15 cellular contexts compared by ENCODE assay signal in the genomic region with DNA sequence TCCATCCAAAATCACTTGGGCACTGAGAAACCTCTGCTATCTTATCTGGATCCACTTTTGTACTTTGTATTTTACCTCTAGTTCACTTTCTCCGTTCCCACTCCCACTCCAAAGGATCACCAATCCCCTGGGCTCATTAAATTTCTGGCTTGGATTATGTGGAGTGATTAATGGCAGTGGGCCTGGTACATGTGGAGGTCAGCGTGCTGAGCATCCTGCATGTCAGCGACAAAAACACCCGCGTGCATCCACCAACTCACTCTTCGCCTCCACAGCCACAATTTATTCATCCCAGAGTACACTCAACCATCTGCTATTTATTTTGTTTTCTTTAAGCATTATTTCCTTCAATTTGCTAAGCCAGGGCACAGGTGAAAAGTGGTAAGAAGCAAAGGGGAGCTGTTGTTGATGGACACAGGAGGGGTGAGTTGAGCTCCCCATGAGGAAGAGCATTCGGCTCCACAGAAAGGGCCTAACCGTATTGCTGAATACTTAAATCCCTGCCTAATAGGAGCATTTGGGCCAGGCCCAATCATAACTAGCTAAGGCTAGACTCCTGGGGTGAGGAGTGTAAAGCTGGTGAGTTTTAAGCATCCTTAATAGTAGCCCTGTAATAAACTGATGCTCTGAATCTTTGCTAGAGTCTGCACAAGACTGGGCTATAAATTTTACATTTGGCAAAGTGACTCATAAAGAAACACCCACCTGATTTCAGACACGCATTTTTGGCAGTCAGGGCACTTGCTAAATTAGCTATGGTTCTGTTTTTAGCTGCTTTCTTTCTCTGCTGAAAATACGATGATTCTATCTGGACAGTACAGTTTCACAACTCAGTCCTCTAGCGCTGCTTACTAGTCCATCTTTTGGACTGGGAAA.
DNase-seq lines count a peak whose midpoint lies in the region; ATAC-seq and TF ChIP-seq lines count a peak whose summit lies in the region.
"Had no signal": no experiment of that assay in that cellular context is flagged by ENCODE, and none has a peak within 500 bp of the region (broad histone marks: within the 10 kb centered on the region; RNA-seq: fewer than 3 reads in every experiment).

No MANE protein-coding gene starts in this region.

- H2AFZ ChIP-seq in mammary epithelial cell (ENCODE audit: low read depth, low read length) (peak overlapping the region; percentile 34), trophoblast cell (ENCODE audit: insufficient read depth, low read length, poor library complexity) (no peak overlapping the region)

- H3K4me2 ChIP-seq in mammary epithelial cell (ENCODE audit: insufficient read depth, low read depth, low read length) (no peak overlapping the region), trophoblast cell (ENCODE audit: low read length) (no peak overlapping the region)

- CTCF ChIA-PET in mammary epithelial cell (lab: Charles Lee; ENCODE audit: low non-redundant PET) = no interaction called here
- CTCF ChIA-PET in activated naive CD4-positive, alpha-beta T cell treated with anti-CD3 and anti-CD28 coated beads, Interleukin-2, amount 10 ng/mL, durations not matched to agents 7 days and 5 days (lab: Charles Lee) = no interaction called here

- H3K9me3 Mint-ChIP-seq in activated naive CD4-positive, alpha-beta T cell treated with anti-CD3 and anti-CD28 coated beads, Interleukin-2, amount 10 ng/mL, durations not matched to agents 7 days and 5 days = peaks cover 4% of the 10 kb centered on the region

- H3K4me3 Mint-ChIP-seq in activated naive CD4-positive, alpha-beta T cell treated with anti-CD3 and anti-CD28 coated beads, Interleukin-2, amount 10 ng/mL, durations not matched to agents 7 days and 5 days = no peak overlapping the region
- H3K4me3 Mint-ChIP-seq: activated T-cell treated with anti-CD3 and anti-CD28 coated beads, Interleukin-2, amount 50 U/mL, for 4 hours; central memory CD8-positive, alpha-beta T cell had no signal

- H2BK120ac ChIP-seq in trophoblast cell (ENCODE audit: insufficient read depth, low read length, poor library complexity) = no peak overlapping the region

- in situ Hi-C loops in mammary epithelial cell (cut with MboI; ENCODE audit: low sequenced_read_pairs in 2 of 2) = no loop called here

- no peaks in the 10 kb centered on the region for H3K27me3 Mint-ChIP-seq in activated naive CD4-positive, alpha-beta T cell treated with anti-CD3 and anti-CD28 coated beads, Interleukin-2, amount 10 ng/mL, durations not matched to agents 7 days and 5 days
- H3K27me3 Mint-ChIP-seq: central memory CD8-positive, alpha-beta T cell had no signal

- no peaks in the 10 kb centered on the region for H3K79me1 ChIP-seq in trophoblast cell (ENCODE audit: low read length)

- no peak for TF ChIP-seq CTCF in GM12864 (IDR thresholded peaks at IDR 0.05; ENCODE audit: low read depth, low read length, missing control alignments)
- TF ChIP-seq CTCF in mammary epithelial cell (conservative IDR thresholded peaks at IDR 0.05 in 1 of 2, IDR thresholded peaks at IDR 0.05 in 1 of 2; ENCODE audit: extremely low read depth in 1 of 2, insufficient read depth in 1 of 2, low read depth in 1 of 2, low read length in 2 of 2) = no peak

- peak; percentile 81 for ATAC-seq in HG03280 (IDR thresholded peaks at IDR 0.05; ENCODE audit: unreplicated experiment)
- ATAC-seq: activated T-cell treated with anti-CD3 and anti-CD28 coated beads, Interleukin-2, amount 50 U/mL, for 4 hours; Panc1 had no signal

- H4K12ac ChIP-seq in trophoblast cell (ENCODE audit: low read depth, low read length) = no peak overlapping the region

- H3K4me1 Mint-ChIP-seq in activated naive CD4-positive, alpha-beta T cell treated with anti-CD3 and anti-CD28 coated beads, Interleukin-2, amount 10 ng/mL, durations not matched to agents 7 days and 5 days = no peaks in the 10 kb centered on the region
- H3K4me1 Mint-ChIP-seq: central memory CD8-positive, alpha-beta T cell had no signal

- no TSS peak for BruUV-seq in mammary epithelial cell (replicated peaks; lab: Mats Ljungman, UMichigan)

- no peak overlapping the region for H3K27ac ChIP-seq in mammary epithelial cell (ENCODE audit: insufficient read depth, low read depth, low read length)
- no peak overlapping the region for H3K27ac ChIP-seq in trophoblast cell (ENCODE audit: low read depth, low read length)
- H3K27ac ChIP-seq: gastrocnemius medialis, suprapubic skin had no signal

- H3K36me3 ChIP-seq in mammary epithelial cell (ENCODE audit: insufficient read depth, low read length) (no peaks in the 10 kb centered on the region), trophoblast cell (ENCODE audit: control insufficient read depth in 1 of 2, insufficient read depth in 2 of 2, low read length in 2 of 2) (no peaks in the 10 kb centered on the region)
- H3K36me3 ChIP-seq: gastrocnemius medialis, suprapubic skin had no signal

- H3K18ac ChIP-seq in trophoblast cell (ENCODE audit: low read length) = no peak overlapping the region

- DNase-seq in GM12864 (ENCODE audit: low read depth) (peak; percentile 4), mammary epithelial cell (peak; percentile 16), trophoblast cell (no peak), OCI-M2 (lab: John Stamatoyannopoulos, UW; ENCODE audit: unreplicated experiment) (no peak)
- no peak for DNase-seq in activated naive CD4-positive, alpha-beta T cell treated with anti-CD3 and anti-CD28 coated beads, Interleukin-2, amount 10 ng/mL, durations not matched to agents 7 days and 5 days
- DNase-seq in activated T-cell treated with anti-CD3 and anti-CD28 coated beads, Interleukin-2, amount 50 U/mL, for 1 hour = no peak
- no peak for DNase-seq in activated CD4-positive, alpha-beta T cell treated with anti-CD3 and anti-CD28 coated beads for 1 hour
- DNase-seq: activated T-cell treated with anti-CD3 and anti-CD28 coated beads, Interleukin-2, amount 50 U/mL, for 4 hours; DMS79; gastrocnemius medialis; H7 had no signal

- H3K9me3 ChIP-seq in mammary epithelial cell (replicated peaks; ENCODE audit: insufficient read depth, low read length) (no peaks in the 10 kb centered on the region), trophoblast cell (ENCODE audit: insufficient read depth, low read depth, low read length) (no peaks in the 10 kb centered on the region)
- H3K9me3 ChIP-seq: gastrocnemius medialis, suprapubic skin had no signal

- H2BK5ac ChIP-seq in trophoblast cell (ENCODE audit: low read depth, low read length, poor library complexity) = no peak overlapping the region

- H4K8ac ChIP-seq in trophoblast cell (ENCODE audit: low read depth, low read length) = no peak overlapping the region

- no peak overlapping the region for H3K4ac ChIP-seq in trophoblast cell (ENCODE audit: low read depth, low read length)

- H3K9ac ChIP-seq in mammary epithelial cell (ENCODE audit: insufficient read depth, low read length) (no peak overlapping the region), trophoblast cell (ENCODE audit: low read length) (peak overlapping the region; percentile 59)

- H3K27ac Mint-ChIP-seq in activated naive CD4-positive, alpha-beta T cell treated with anti-CD3 and anti-CD28 coated beads, Interleukin-2, amount 10 ng/mL, durations not matched to agents 7 days and 5 days = no peak overlapping the region

- H3K79me2 ChIP-seq in mammary epithelial cell (ENCODE audit: insufficient read depth, low read length) (no peaks in the 10 kb centered on the region), trophoblast cell (ENCODE audit: control insufficient read depth, insufficient read depth, low read length, poor library complexity) (no peaks in the 10 kb centered on the region)

- H3K14ac ChIP-seq in trophoblast cell (ENCODE audit: low read length) = no peak overlapping the region

- intact Hi-C loops in mammary epithelial cell (cut with micrococcal nuclease) = no loop called here

- no peaks in the 10 kb centered on the region for H3K27me3 ChIP-seq in mammary epithelial cell (ENCODE audit: insufficient read depth, low read length)
- H3K27me3 ChIP-seq in trophoblast cell (ENCODE audit: insufficient read depth, low read length) = no peaks in the 10 kb centered on the region
- H3K27me3 ChIP-seq: gastrocnemius medialis, suprapubic skin had no signal

- no peak overlapping the region for H3K23ac ChIP-seq in trophoblast cell (ENCODE audit: low read length)

- H2AK5ac ChIP-seq in trophoblast cell (ENCODE audit: low read length) = no peak overlapping the region

- dilution Hi-C loops in mammary epithelial cell (cut with HindIII; ENCODE audit: low sequenced_read_pairs) = no loop called here

- H4K91ac ChIP-seq in trophoblast cell (ENCODE audit: low read depth, low read length) = no peak overlapping the region

- H2BK12ac ChIP-seq in trophoblast cell (ENCODE audit: low read length) = no peak overlapping the region

- no peaks in the 10 kb centered on the region for H4K20me1 ChIP-seq in mammary epithelial cell (ENCODE audit: insufficient read depth, low read length)

- WGBS in mammary epithelial cell (ENCODE audit: low coverage, missing lambda C conversion rate) = 58% methylated on average over 9 of the region's 11 CpGs
- no CpG with 5 or more reads among the region's 11 CpGs for WGBS in trophoblast cell (ENCODE audit: extremely low coverage, insufficient coverage, insufficient read length)

- H3K36me3 Mint-ChIP-seq in activated naive CD4-positive, alpha-beta T cell treated with anti-CD3 and anti-CD28 coated beads, Interleukin-2, amount 10 ng/mL, durations not matched to agents 7 days and 5 days = no peaks in the 10 kb centered on the region

- no peaks in the 10 kb centered on the region for H3K4me1 ChIP-seq in mammary epithelial cell (ENCODE audit: insufficient read depth, low read length)
- H3K4me1 ChIP-seq in trophoblast cell (ENCODE audit: control insufficient read depth in 1 of 2, insufficient read depth in 2 of 2, low read length in 2 of 2) = no peaks in the 10 kb centered on the region

- no peak overlapping the region for H3K4me3 ChIP-seq in GM12864 (ENCODE audit: low read depth, low read length)
- H3K4me3 ChIP-seq in mammary epithelial cell (replicated peaks in 1 of 3; ENCODE audit: insufficient read depth in 1 of 3, low read depth in 2 of 3, low read length in 3 of 3) = no peak overlapping the region
- H3K4me3 ChIP-seq in trophoblast cell (ENCODE audit: low read depth, low read length) = no peak overlapping the region
- H3K4me3 ChIP-seq: gastrocnemius medialis, suprapubic skin had no signal

Comparison
In these comparisons a context has a peak if more than half of its experiments do, and no peak if none do; other contexts are left out.
1. DNase-seq: peak in GM12864 (single experiment) and mammary epithelial cell (single experiment); none in trophoblast cell (0 of 2), OCI-M2 (single experiment), activated naive CD4-positive, alpha-beta T cell treated with anti-CD3 and anti-CD28 coated beads, Interleukin-2, amount 10 ng/mL, durations not matched to agents 7 days and 5 days (single experiment), activated T-cell treated with anti-CD3 and anti-CD28 coated beads, Interleukin-2, amount 50 U/mL, for 1 hour (single experiment) and activated CD4-positive, alpha-beta T cell treated with anti-CD3 and anti-CD28 coated beads for 1 hour (single experiment).